2 cellular contexts compared by ENCODE assay signal in genomic region chr10:43395571-43396060, GRCh38.
TF ChIP-seq lines count a peak whose summit lies in the region.

No MANE protein-coding gene starts in this region.

TF ChIP-seq in GM12878, 131 proteins besides CTCF, POLR2A, EP300 and RAD21:
- TF ChIP-seq POLR2AphosphoS2 (IDR thresholded peaks at IDR 0.05; ENCODE audit: low read depth, low read length) (peak; percentile 53), CHD2 (IDR thresholded peaks at IDR 0.05; ENCODE audit: borderline replicate concordance, low read depth, low read length) (0 out of 2 replicates have a peak, but pooled peaks have one; percentile 23), MXI1 (IDR thresholded peaks at IDR 0.05; ENCODE audit: low read depth, low read length) (no peak), HCFC1 (IDR thresholded peaks at IDR 0.05; ENCODE audit: low read length) (no peak), USF1 (IDR thresholded peaks at IDR 0.05; ENCODE audit: borderline replicate concordance, extremely low read length, insufficient read depth, low read depth, low read length) (no peak)

TF ChIP-seq in HepG2, 621 proteins besides CTCF, POLR2A, EP300 and RAD21 (continues in another document):
- TF ChIP-seq AKNA (CRISPR knock-in tag; IDR thresholded peaks at IDR 0.05; ENCODE audit: borderline replicate concordance) (no peak), FOXO4 (CRISPR knock-in tag; conservative IDR thresholded peaks at IDR 0.05) (0 out of 2 replicates have a peak, but pooled peaks have one; percentile 32), ZFYVE20 (CRISPR knock-in tag; IDR thresholded peaks at IDR 0.05; ENCODE audit: borderline replicate concordance, low read depth) (no peak), ZNF317 (CRISPR knock-in tag; IDR thresholded peaks at IDR 0.05) (no peak), ZNF430 (CRISPR knock-in tag; IDR thresholded peaks at IDR 0.05) (no peak), KDM5B (CRISPR knock-in tag; IDR thresholded peaks at IDR 0.05; ENCODE audit: borderline replicate concordance) (no peak), HOXA9 (CRISPR knock-in tag; IDR thresholded peaks at IDR 0.05; ENCODE audit: borderline replicate concordance) (no peak), FOXP1 (IDR thresholded peaks at IDR 0.05) (no peak), FOXP1 (CRISPR knock-in tag; IDR thresholded peaks at IDR 0.05) (no peak), PATZ1 (CRISPR knock-in tag; IDR thresholded peaks at IDR 0.05) (no peak), PCBP2 (optimal IDR thresholded peaks at IDR 0.05; ENCODE audit: low read depth, low read length, poor library complexity, severe bottlenecking) (no peak), ZNF563 (CRISPR knock-in tag; IDR thresholded peaks at IDR 0.05) (no peak), ZNF768 (CRISPR knock-in tag; IDR thresholded peaks at IDR 0.05) (no peak), SNRNP70 (IDR thresholded peaks at IDR 0.05; ENCODE audit: low read depth, low read length) (no peak), NCOA2 (CRISPR knock-in tag; IDR thresholded peaks at IDR 0.05) (no peak), XBP1 (CRISPR knock-in tag; IDR thresholded peaks at IDR 0.05) (no peak), RBM39 (IDR thresholded peaks at IDR 0.05; ENCODE audit: low read depth, low read length, poor library complexity, severe bottlenecking) (peak; percentile 1), ZNF589 (CRISPR knock-in tag; conservative IDR thresholded peaks at IDR 0.05) (no peak), RARG (CRISPR knock-in tag; IDR thresholded peaks at IDR 0.05; ENCODE audit: low read depth) (0 out of 2 replicates have a peak, but pooled peaks have one; percentile 4), ZNF704 (CRISPR knock-in tag; IDR thresholded peaks at IDR 0.05; ENCODE audit: borderline replicate concordance) (no peak), NONO (IDR thresholded peaks at IDR 0.05) (no peak), NONO (CRISPR knock-in tag; conservative IDR thresholded peaks at IDR 0.05) (no peak), ZNF75D (CRISPR knock-in tag; IDR thresholded peaks at IDR 0.05; ENCODE audit: borderline replicate concordance) (no peak), HNRNPLL (IDR thresholded peaks at IDR 0.05; ENCODE audit: low read depth, low read length, poor library complexity, severe bottlenecking) (peak; percentile 92), MED8 (CRISPR knock-in tag; IDR thresholded peaks at IDR 0.05; ENCODE audit: insufficient replicate concordance) (no peak), ZNF510 (CRISPR knock-in tag; IDR thresholded peaks at IDR 0.05; ENCODE audit: low read depth) (no peak), ZNF549 (CRISPR knock-in tag; IDR thresholded peaks at IDR 0.05) (no peak), ZNF496 (CRISPR knock-in tag; IDR thresholded peaks at IDR 0.05; ENCODE audit: insufficient replicate concordance) (no peak), ZXDC (CRISPR knock-in tag; IDR thresholded peaks at IDR 0.05) (peak; percentile 56; the same call in 1 of the 2 replicates), ZMYM3 (CRISPR knock-in tag; IDR thresholded peaks at IDR 0.05) (no peak), PHF5A (CRISPR knock-in tag; IDR thresholded peaks at IDR 0.05; ENCODE audit: low read depth, unreplicated experiment) (no peak), BATF2 (CRISPR knock-in tag; IDR thresholded peaks at IDR 0.05) (no peak), ZNF24 (IDR thresholded peaks at IDR 0.05) (no peak), YY1 (IDR thresholded peaks at IDR 0.05; ENCODE audit: insufficient read depth, insufficient replicate concordance, low read depth, low read length) (no peak), ZNF567 (CRISPR knock-in tag; IDR thresholded peaks at IDR 0.05; ENCODE audit: borderline replicate concordance) (no peak), PBX2 (CRISPR knock-in tag; IDR thresholded peaks at IDR 0.05) (no peak), MXD3 (CRISPR knock-in tag; IDR thresholded peaks at IDR 0.05) (no peak)
